8 cellular contexts compared by ENCODE assay signal in genomic region chr19:16325671-16326400, GRCh38. TPM values are rescaled to one million over a fixed set of nuclear protein-coding genes. Genes with fewer than 3 reads are reported as not detected.
DNase-seq lines count a peak whose midpoint lies in the region; ATAC-seq, FAIRE-seq and TF ChIP-seq lines count a peak whose summit lies in the region.

No MANE protein-coding gene starts in this region.

- TF ChIP-seq CTCF in GM20000 (IDR thresholded peaks at IDR 0.05; ENCODE audit: extremely low read depth, missing control alignments) (no peak), cardiac fibroblast (IDR thresholded peaks at IDR 0.05; ENCODE audit: low read depth, low read length) (no peak), lower leg skin (IDR thresholded peaks at IDR 0.05) (no peak), D721Med (IDR thresholded peaks at IDR 0.05; ENCODE audit: insufficient read depth, missing control alignments) (no peak)

- intact Hi-C loops in lower leg skin (cut with DNase I; ENCODE audit: low total_unique reads), result no loop called here

- H3K4me3 ChIP-seq in cardiac fibroblast (replicated peaks in 1 of 2; ENCODE audit: low read depth in 2 of 2, low read length in 2 of 2), result peak overlapping the region; percentile 82 to 88
- peak overlapping the region; percentile 61 for H3K4me3 ChIP-seq in lower leg skin (ENCODE audit: low read depth, poor library complexity, severe bottlenecking)

- 33 to 34% methylated on average over 22 to 31 of the region's 76 CpGs for WGBS in lower leg skin, 2 donors

- no peak for ATAC-seq in HG03159 (IDR thresholded peaks at IDR 0.05; ENCODE audit: unreplicated experiment)

- no peak for FAIRE-seq in D721Med (lab: Jason Lieb, UNC)

- DNase-seq in GM20000 (ENCODE audit: low spot score), result peak; percentile 55
- peak; percentile 90 for DNase-seq in RPMI8226
- DNase-seq in cardiac fibroblast (ENCODE audit: low read depth in 2 of 2), result peak; percentile 40 to 63
- DNase-seq in lower leg skin (ENCODE audit: low spot score in 2 of 2), result peak in 1 of 2 donors; percentile 91
- peak; percentile 41 for DNase-seq in stimulated activated naive CD4-positive, alpha-beta T cell treated with Interleukin-2 at 50 U/mL for 16 hours (lab: John Stamatoyannopoulos, UW)
- DNase-seq in HK-2 (ENCODE audit: unreplicated experiment), result no peak
- no peak for DNase-seq in D721Med (ENCODE audit: insufficient read length, low spot score)

- no peak for TF ChIP-seq POLR2A in lower leg skin (IDR thresholded peaks at IDR 0.05)

RNA-seq across cellular contexts. Expression of gene KLF2, which starts 1.2 kb away (rescaled TPM):
- total RNA-seq in lower leg skin, result 10 to 100 TPM; 12.6 to 27.5 (median 19.9) TPM

Comparison
In these comparisons a context has a peak if more than half of its experiments do, and no peak if none do; other contexts are left out.
1. DNase-seq: peak in GM20000 (single experiment), RPMI8226 (single experiment), cardiac fibroblast (2 of 2) and stimulated activated naive CD4-positive, alpha-beta T cell treated with Interleukin-2 at 50 U/mL for 16 hours (single experiment); none in HK-2 (single experiment) and D721Med (single experiment).